In genomic region chr6:33571637-33572316, GRCh38 we compare ENCODE assay signal across 8 cellular contexts. TPM values are rescaled to one million over a fixed set of nuclear protein-coding genes. Genes with fewer than 3 reads are reported as not detected.
DNase-seq lines count a peak whose midpoint lies in the region; ATAC-seq lines count a peak whose summit lies in the region.

No MANE protein-coding gene starts in this region.

- peaks cover 39% of the 10 kb centered on the region for H3K4me1 Mint-ChIP-seq in stimulated activated naive CD8-positive, alpha-beta T cell treated with anti-CD3 and anti-CD28 coated beads, Interleukin-15, Interleukin-2, amounts not matched to agents 100 ng/mL and 50 ng/mL, for 24 hours (ENCODE audit: low read depth)
- peaks cover 26% of the 10 kb centered on the region for H3K4me1 Mint-ChIP-seq in central memory CD8-positive, alpha-beta T cell

- DNase-seq in stimulated activated naive CD8-positive, alpha-beta T cell treated with anti-CD3 and anti-CD28 coated beads, Interleukin-15, Interleukin-2, amounts not matched to agents 100 U/mL and 50 U/mL, for 24 hours = no peak
- no peak for DNase-seq in central memory CD8-positive, alpha-beta T cell (ENCODE audit: low spot score in 2 of 2)
- no peak for DNase-seq in AG08395 (ENCODE audit: low spot score)
- no peak for DNase-seq in stimulated activated CD4-positive, alpha-beta T cell treated with anti-CD3 and anti-CD28 coated beads, Interleukin-4, amount 100 ng/mL, for 24 hours

- no peak overlapping the region for H3K27ac ChIP-seq in mesodermal cell (ENCODE audit: low read depth, low read length, severe bottlenecking)

- H3K4me1 ChIP-seq in mesodermal cell (ENCODE audit: control insufficient read depth, insufficient read depth, low read length, poor library complexity, severe bottlenecking) = no peaks in the 10 kb centered on the region

- WGBS in mesodermal cell (ENCODE audit: insufficient coverage in 2 of 2), 2 experiments = 83 to 93% methylated on average over 6 to 10 of the region's 11 CpGs

- no peaks in the 10 kb centered on the region for H3K27me3 Mint-ChIP-seq in stimulated activated naive CD8-positive, alpha-beta T cell treated with anti-CD3 and anti-CD28 coated beads, Interleukin-15, Interleukin-2, amounts not matched to agents 100 ng/mL and 50 ng/mL, for 24 hours
- H3K27me3 Mint-ChIP-seq in central memory CD8-positive, alpha-beta T cell = no peaks in the 10 kb centered on the region

- peaks cover 41% of the 10 kb centered on the region for H3K36me3 Mint-ChIP-seq in stimulated activated naive CD8-positive, alpha-beta T cell treated with anti-CD3 and anti-CD28 coated beads, Interleukin-15, Interleukin-2, amounts not matched to agents 100 ng/mL and 50 ng/mL, for 24 hours (ENCODE audit: low read depth)
- peaks cover 38% of the 10 kb centered on the region for H3K36me3 Mint-ChIP-seq in central memory CD8-positive, alpha-beta T cell (ENCODE audit: insufficient read depth)

- peaks cover 29% of the 10 kb centered on the region for H3K36me3 ChIP-seq in mesodermal cell (ENCODE audit: control insufficient read depth, insufficient read depth, low read length)

- H3K4me3 ChIP-seq in mesodermal cell (ENCODE audit: extremely low read depth, insufficient read depth, low read length, poor library complexity, severe bottlenecking) = peak overlapping the region; percentile 40

- peak overlapping the region; percentile 99 for H3K27ac Mint-ChIP-seq in stimulated activated naive CD8-positive, alpha-beta T cell treated with anti-CD3 and anti-CD28 coated beads, Interleukin-15, Interleukin-2, amounts not matched to agents 100 ng/mL and 50 ng/mL, for 24 hours
- H3K27ac Mint-ChIP-seq in central memory CD8-positive, alpha-beta T cell (ENCODE audit: low read depth) = peak overlapping the region; percentile 100

- no peaks in the 10 kb centered on the region for H3K9me3 ChIP-seq in mesodermal cell (ENCODE audit: control insufficient read depth, low read length)

- H3K9me3 Mint-ChIP-seq in stimulated activated naive CD8-positive, alpha-beta T cell treated with anti-CD3 and anti-CD28 coated beads, Interleukin-15, Interleukin-2, amounts not matched to agents 100 ng/mL and 50 ng/mL, for 24 hours = no peaks in the 10 kb centered on the region
- no peaks in the 10 kb centered on the region for H3K9me3 Mint-ChIP-seq in central memory CD8-positive, alpha-beta T cell

- ATAC-seq in stimulated activated naive CD8-positive, alpha-beta T cell treated with anti-CD3 and anti-CD28 coated beads, Interleukin-15, Interleukin-2, amounts not matched to agents 100 U/mL and 50 U/mL, for 24 hours = no peak
- ATAC-seq in central memory CD8-positive, alpha-beta T cell (replicated peaks; ENCODE audit: extremely low read depth, poor library complexity, severe bottlenecking) = no peak
- ATAC-seq in GM19035 (IDR thresholded peaks at IDR 0.05; ENCODE audit: unreplicated experiment) = no peak
- ATAC-seq in HG03354 (IDR thresholded peaks at IDR 0.05; ENCODE audit: poor library complexity, severe bottlenecking, unreplicated experiment) = no peak

- peak overlapping the region; percentile 85 for H3K4me3 Mint-ChIP-seq in stimulated activated naive CD8-positive, alpha-beta T cell treated with anti-CD3 and anti-CD28 coated beads, Interleukin-15, Interleukin-2, amounts not matched to agents 100 ng/mL and 50 ng/mL, for 24 hours
- H3K4me3 Mint-ChIP-seq in central memory CD8-positive, alpha-beta T cell = peak overlapping the region; percentile 89

RNA-seq across cellular contexts. Expression of gene BAK1, which starts 8.3 kb away (rescaled TPM):
- polyA plus RNA-seq in mesodermal cell (2013, experiment 1 of 2) = 36.4 TPM
- polyA plus RNA-seq in mesodermal cell (2013, experiment 2 of 2) = 29.6 TPM

RNA-seq across cellular contexts. Expression of gene ITPR3, which starts 49.3 kb away (rescaled TPM):
- 6.4 TPM for polyA plus RNA-seq in mesodermal cell (2013, experiment 1 of 2)
- 4.6 TPM for polyA plus RNA-seq in mesodermal cell (2013, experiment 2 of 2)
